ENCODE assay signal across 7 cellular contexts in the genomic region with DNA sequence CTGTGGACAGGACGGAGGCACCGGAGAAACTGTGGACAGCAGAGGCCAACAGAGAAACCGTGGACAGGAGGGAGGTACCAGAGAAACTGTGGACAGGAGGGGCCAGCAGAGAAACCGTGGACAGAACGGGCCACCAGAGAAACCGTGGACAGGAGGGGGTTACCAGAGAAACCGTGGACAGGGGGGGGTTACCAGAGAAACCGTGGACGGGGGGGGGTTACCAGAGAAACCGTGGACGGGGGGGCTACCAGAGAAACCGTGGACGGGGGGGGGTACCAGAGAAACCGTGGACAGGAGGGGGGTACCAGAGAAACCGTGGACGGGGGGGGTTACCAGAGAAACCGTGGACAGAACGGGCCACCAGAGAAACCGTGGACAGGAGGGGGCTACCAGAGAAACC.
A peak's percentile ranks its signal among the peaks of the same experiment; 100 is the strongest.
DNase-seq lines count a peak whose midpoint lies in the region; FAIRE-seq and TF ChIP-seq lines count a peak whose summit lies in the region.
"Not testable (repeated sequence)": the region's sequence is repeated elsewhere in the genome, so short reads cannot be mapped to it uniquely, and the experiment has no call there.

No MANE protein-coding gene starts in this region.

- H3K9ac ChIP-seq in kidney (ENCODE audit: low read length in 2 of 2) = not testable (repeated sequence)

- not testable (repeated sequence) for H3K36me3 Mint-ChIP-seq in activated T-cell treated with anti-CD3 and anti-CD28 coated beads, Interleukin-2, amount 50 U/mL, for 24 hours (ENCODE audit: low read depth)

- H3K27me3 ChIP-seq in suprapubic skin = not testable (repeated sequence)

- not testable (repeated sequence) for FAIRE-seq in kidney (lab: Jason Lieb, UNC)

- H3K4me1 ChIP-seq in kidney (ENCODE audit: control insufficient read depth in 1 of 2, insufficient read depth in 1 of 2, low read depth in 1 of 2, low read length in 2 of 2); suprapubic skin: not testable (repeated sequence)

- not testable (repeated sequence) for H3K36me3 ChIP-seq in kidney (ENCODE audit: control insufficient read depth in 1 of 2, insufficient read depth in 2 of 2, low read length in 2 of 2); suprapubic skin

- DNase-seq in DMS 273 (lab: John Stamatoyannopoulos, UW; ENCODE audit: unreplicated experiment) (peak; percentile 20), NCI-H2171 (lab: John Stamatoyannopoulos, UW) (peak; percentile 9), RPMI7951 (ENCODE audit: low read depth) (peak; percentile 0), kidney (peak; percentile 76), suprapubic skin (ENCODE audit: low spot score in 2 of 2) (peak; percentile 76 to 83)
- DNase-seq in activated T-cell treated with anti-CD3 and anti-CD28 coated beads, Interleukin-2, amount 50 U/mL, for 24 hours = not testable (repeated sequence)
- DNase-seq in stimulated activated CD4-positive, alpha-beta T cell treated with anti-CD3 and anti-CD28 coated beads, Interleukin-15, amount 100 ng/mL, for 24 hours = peak; percentile 3

- 81% methylated on average over 13 of the region's 19 CpGs for WGBS in suprapubic skin

- not testable (repeated sequence) for TF ChIP-seq CTCF in kidney (IDR thresholded peaks at IDR 0.05; ENCODE audit: borderline replicate concordance, extremely low read depth, insufficient read depth); suprapubic skin (IDR thresholded peaks at IDR 0.05)

- not testable (repeated sequence) for H3K4me1 Mint-ChIP-seq in activated T-cell treated with anti-CD3 and anti-CD28 coated beads, Interleukin-2, amount 50 U/mL, for 24 hours (ENCODE audit: low read depth)

- H3K9me3 ChIP-seq in kidney (ENCODE audit: control insufficient read depth in 1 of 2, low read length in 2 of 2); suprapubic skin: not testable (repeated sequence)

- H3K4me3 ChIP-seq in kidney (ENCODE audit: low read length in 2 of 2); suprapubic skin: not testable (repeated sequence)

- not testable (repeated sequence) for TF ChIP-seq EP300 in suprapubic skin (IDR thresholded peaks at IDR 0.05)

- H3K27me3 Mint-ChIP-seq in activated T-cell treated with anti-CD3 and anti-CD28 coated beads, Interleukin-2, amount 50 U/mL, for 24 hours = not testable (repeated sequence)

- H3K9me3 Mint-ChIP-seq in activated T-cell treated with anti-CD3 and anti-CD28 coated beads, Interleukin-2, amount 50 U/mL, for 24 hours = peaks cover 15% of the 10 kb centered on the region

- not testable (repeated sequence) for TF ChIP-seq POLR2A in suprapubic skin (IDR thresholded peaks at IDR 0.05)

- intact Hi-C loops in kidney (cut with DNase I) = not testable (repeated sequence)

- H3K27ac ChIP-seq in kidney (ENCODE audit: low read depth in 2 of 2, low read length in 2 of 2); suprapubic skin: not testable (repeated sequence)

- peak overlapping the region; percentile 33 for H3K27ac Mint-ChIP-seq in activated T-cell treated with anti-CD3 and anti-CD28 coated beads, Interleukin-2, amount 50 U/mL, for 24 hours

- not testable (repeated sequence) for H3K4me3 Mint-ChIP-seq in activated T-cell treated with anti-CD3 and anti-CD28 coated beads, Interleukin-2, amount 50 U/mL, for 24 hours
